ENCODE assay signal across 32 cellular contexts in genomic region chr2:174461221-174461620, GRCh38.
"Had no signal": no experiment of that assay in that cellular context is flagged by ENCODE, and none has a peak within 500 bp of the region (broad histone marks: within the 10 kb centered on the region; RNA-seq: fewer than 3 reads in every experiment).

No MANE protein-coding gene starts in this region.

- H3K4me3 ChIP-seq: neural progenitor cell, ovary, psoas muscle, right lobe of liver, sigmoid colon, skin epidermis, smooth muscle cell, spleen, suprapubic skin, testis, tibial artery, transverse colon, upper lobe of right lung, uterus had no signal

- H3K9me3 ChIP-seq: ovary, psoas muscle, right lobe of liver, sigmoid colon, spleen, suprapubic skin, testis, tibial artery, transverse colon, upper lobe of right lung, uterus had no signal

- H2AFZ ChIP-seq: neural progenitor cell, parathyroid adenoma had no signal

- H3K27me3 ChIP-seq: neural progenitor cell, ovary, right lobe of liver, sigmoid colon, spleen, suprapubic skin, testis, tibial artery, transverse colon, upper lobe of right lung, uterus had no signal

- H3K36me3 ChIP-seq: neural progenitor cell, ovary, right lobe of liver, uterus had no signal

- ATAC-seq: natural killer cell; psoas muscle; right cardiac atrium; right lobe of liver; stimulated activated memory B cell treated with anti-CD40 and anti-IgM and Interleukin-4, amounts not matched to agents 10 μg/mL and 1 μg/mL and 100 μg/mL, for 72 hours; stimulated activated naive CD8-positive, alpha-beta T cell treated with anti-CD3 and anti-CD28 coated beads, Interleukin-15, amount 100 ng/mL, for 72 hours; stimulated activated naive CD8-positive, alpha-beta T cell treated with anti-CD3 and anti-CD28 coated beads, Interleukin-15, Interleukin-2, amounts not matched to agents 100 U/mL and 50 U/mL, for 24 hours; upper lobe of right lung had no signal

- H3K4me3 Mint-ChIP-seq: natural killer cell; nephron; neural progenitor cell; stimulated activated memory B cell treated with anti-CD40 and anti-IgM and Interleukin-4, amounts not matched to agents 10 μg/mL and 1 μg/mL and 100 μg/mL, for 72 hours; stimulated activated naive CD8-positive, alpha-beta T cell treated with anti-CD3 and anti-CD28 coated beads, Interleukin-15, amount 100 ng/mL, for 72 hours; type B pancreatic cell had no signal

- H3K79me2 ChIP-seq: parathyroid adenoma had no signal

- DNase-seq: natural killer cell; occipital lobe; ovary; posterior cingulate gyrus; psoas muscle; right cardiac atrium; right lobe of liver; sigmoid colon; spleen; stimulated activated CD4-positive, alpha-beta T cell treated with anti-CD3 and anti-CD28 coated beads, Interleukin-12 subunit alpha, Interleukin-12 subunit beta, amount 100 ng/mL, for 4 hours; stimulated activated CD4-positive, alpha-beta T cell treated with anti-CD3 and anti-CD28 coated beads, Interleukin-1b, Interleukin-23, amount 100 ng/mL, for 48 hours; stimulated activated CD4-positive, alpha-beta T cell treated with anti-CD3 and anti-CD28 coated beads, Interleukin-4, amount 100 ng/mL, for 1 hour; stimulated activated CD4-positive, alpha-beta T cell treated with anti-CD3 and anti-CD28 coated beads, Interleukin-4, amount 100 ng/mL, for 4 hours; stimulated activated CD8-positive, alpha-beta memory T cell treated with anti-CD3 and anti-CD28 coated beads, Interleukin-4, amount 100 ng/mL, for 48 hours; stimulated activated naive CD4-positive, alpha-beta T cell; stimulated activated naive CD8-positive, alpha-beta T cell treated with anti-CD3 and anti-CD28 coated beads, Interleukin-15, amount 100 ng/mL, for 72 hours; stimulated activated naive CD8-positive, alpha-beta T cell treated with anti-CD3 and anti-CD28 coated beads, Interleukin-15, Interleukin-2, amounts not matched to agents 100 U/mL and 50 U/mL, for 24 hours; substantia nigra; testis; tibial artery; transverse colon; upper lobe of right lung; uterus had no signal

- H3K27me3 Mint-ChIP-seq: stimulated activated memory B cell treated with anti-CD40 and anti-IgM and Interleukin-4, amounts not matched to agents 10 μg/mL and 1 μg/mL and 100 μg/mL, for 72 hours; stimulated activated naive CD8-positive, alpha-beta T cell treated with anti-CD3 and anti-CD28 coated beads, Interleukin-15, amount 100 ng/mL, for 72 hours; type B pancreatic cell had no signal

- H3K4me1 Mint-ChIP-seq: natural killer cell; nephron; stimulated activated memory B cell treated with anti-CD40 and anti-IgM and Interleukin-4, amounts not matched to agents 10 μg/mL and 1 μg/mL and 100 μg/mL, for 72 hours; stimulated activated naive CD8-positive, alpha-beta T cell treated with anti-CD3 and anti-CD28 coated beads, Interleukin-15, amount 100 ng/mL, for 72 hours had no signal

- H3K9ac ChIP-seq: neural progenitor cell, parathyroid adenoma had no signal

- H3K27ac Mint-ChIP-seq: natural killer cell; nephron; neural progenitor cell; progenitor cell of endocrine pancreas; stimulated activated memory B cell treated with anti-CD40 and anti-IgM and Interleukin-4, amounts not matched to agents 10 μg/mL and 1 μg/mL and 100 μg/mL, for 72 hours; type B pancreatic cell had no signal

- H3K27ac ChIP-seq: neural progenitor cell, ovary, parathyroid adenoma, psoas muscle, right lobe of liver, sigmoid colon, skin epidermis, spleen, suprapubic skin, testis, tibial artery, transverse colon, upper lobe of right lung, uterus had no signal

- H3K4me2 ChIP-seq: neural progenitor cell, smooth muscle cell had no signal

- H3K9me3 Mint-ChIP-seq: natural killer cell; nephron; neural progenitor cell; stimulated activated memory B cell treated with anti-CD40 and anti-IgM and Interleukin-4, amounts not matched to agents 10 μg/mL and 1 μg/mL and 100 μg/mL, for 72 hours; stimulated activated naive CD8-positive, alpha-beta T cell treated with anti-CD3 and anti-CD28 coated beads, Interleukin-15, amount 100 ng/mL, for 72 hours; type B pancreatic cell had no signal

- H3K36me3 Mint-ChIP-seq: natural killer cell; neural progenitor cell; stimulated activated memory B cell treated with anti-CD40 and anti-IgM and Interleukin-4, amounts not matched to agents 10 μg/mL and 1 μg/mL and 100 μg/mL, for 72 hours; type B pancreatic cell had no signal

- H3K4me1 ChIP-seq: neural progenitor cell, parathyroid adenoma, psoas muscle, right lobe of liver, sigmoid colon, suprapubic skin, testis, tibial artery, transverse colon, upper lobe of right lung, uterus had no signal
